ENCODE assay signal across 18 cellular contexts in genomic region chr17:17703608-17703919, GRCh38. TPM values are rescaled to one million over a fixed set of nuclear protein-coding genes. Genes with fewer than 3 reads are reported as not detected.
A peak's percentile ranks its signal among the peaks of the same experiment; 100 is the strongest.
DNase-seq lines count a peak whose midpoint lies in the region; ATAC-seq and TF ChIP-seq lines count a peak whose summit lies in the region.
"Had no signal": no experiment of that assay in that cellular context is flagged by ENCODE, and none has a peak within 500 bp of the region (broad histone marks: within the 10 kb centered on the region; RNA-seq: fewer than 3 reads in every experiment).

No MANE protein-coding gene starts in this region.

- H3K4me3 ChIP-seq in BLaER1 treated with 17β-estradiol and CSF1 and Interleukin-3, amounts not matched to agents 10 nM and 100 nM: no peak overlapping the region
- H3K4me3 ChIP-seq in mesenchymal stem cell (ENCODE audit: insufficient read depth in 1 of 2, low read depth in 1 of 2, low read length in 2 of 2) (no peak overlapping the region), spleen (no peak overlapping the region)
- H3K4me3 ChIP-seq: GM23248, SK-N-MC had no signal

- peak overlapping the region in 1 of 2 experiments; percentile 90 for H3K14ac ChIP-seq in mesenchymal stem cell (ENCODE audit: low read length in 2 of 2)

- no peak overlapping the region for H2BK15ac ChIP-seq in mesenchymal stem cell (ENCODE audit: low read depth, poor library complexity, severe bottlenecking)

- H3K36me3 Mint-ChIP-seq in activated T-helper 17 cell treated with anti-CD3 and anti-CD28 coated beads, Interleukin-2, amount 50 U/mL, for 72 hours (ENCODE audit: low read depth): no peaks in the 10 kb centered on the region
- no peaks in the 10 kb centered on the region for H3K36me3 Mint-ChIP-seq in activated naive CD4-positive, alpha-beta T cell treated with anti-CD3 and anti-CD28 coated beads for 36 hours (ENCODE audit: low read depth)

- H2AFZ ChIP-seq in mesenchymal stem cell (ENCODE audit: low read depth, low read length): no peak overlapping the region
- H2AFZ ChIP-seq: GM23248 had no signal

- peak overlapping the region in 4 of 11 experiments; percentile 1 to 47 (median 12); a peak in 2 of 22 replicates for H3K9ac ChIP-seq in BLaER1 treated with 17β-estradiol and CSF1 and Interleukin-3, amounts not matched to agents 10 nM and 100 nM
- H3K9ac ChIP-seq in mesenchymal stem cell (ENCODE audit: low read length): no peak overlapping the region
- H3K9ac ChIP-seq: GM23248 had no signal

- H3K36me3 ChIP-seq in BLaER1 treated with 17β-estradiol and CSF1 and Interleukin-3, amounts not matched to agents 10 nM and 100 nM: peaks cover 0 to 32% (median 18%) of the 10 kb centered on the region in 11 experiments; a peak in 15 of 22 replicates
- H3K36me3 ChIP-seq in mesenchymal stem cell (ENCODE audit: control insufficient read depth in 1 of 2, insufficient read depth in 2 of 2, low read depth in 1 of 2, low read length in 2 of 2) (peaks cover 2 to 5% of the 10 kb centered on the region in 2 experiments), spleen (peaks cover 0 to 6% (median 0%) of the 10 kb centered on the region in 6 donors)
- H3K36me3 ChIP-seq: BE2C had no signal

- TF ChIP-seq POLR2A in spleen (IDR thresholded peaks at IDR 0.05): no peak

- H3K18ac ChIP-seq in mesenchymal stem cell (ENCODE audit: low read depth in 1 of 2, low read length in 2 of 2): peak overlapping the region; percentile 46 to 81

- no peak for TF ChIP-seq CTCF in spleen (IDR thresholded peaks at IDR 0.05 in 8 of 11, conservative IDR thresholded peaks at IDR 0.05 in 3 of 11)

- no peaks in the 10 kb centered on the region for H3K9me3 ChIP-seq in BLaER1 treated with 17β-estradiol and CSF1 and Interleukin-3, amounts not matched to agents 10 nM and 100 nM (replicated peaks in 1 of 11)
- no peaks in the 10 kb centered on the region for H3K9me3 ChIP-seq in mesenchymal stem cell (ENCODE audit: control insufficient read depth, low read length)
- H3K9me3 ChIP-seq in spleen: no peaks in the 10 kb centered on the region
- H3K9me3 ChIP-seq: BE2C had no signal

- peaks cover 35% of the 10 kb centered on the region for H3K79me1 ChIP-seq in mesenchymal stem cell (replicated peaks; ENCODE audit: low read length, poor library complexity, severe bottlenecking)

- no peak overlapping the region for H3K4ac ChIP-seq in mesenchymal stem cell (ENCODE audit: low read depth in 1 of 2, low read length in 2 of 2)

- peak overlapping the region in 3 of 11 experiments; percentile 17 to 40 (median 34); a peak in 2 of 22 replicates for H3K27ac ChIP-seq in BLaER1 treated with 17β-estradiol and CSF1 and Interleukin-3, amounts not matched to agents 10 nM and 100 nM
- H3K27ac ChIP-seq in mesenchymal stem cell (ENCODE audit: low read length, poor library complexity, severe bottlenecking) (no peak overlapping the region), spleen (peak overlapping the region in 7 of 8 donors; percentile 39 to 69 (median 60))
- H3K27ac ChIP-seq: GM23248, SK-N-MC had no signal

- DNase-seq in mesenchymal stem cell: peak; percentile 63
- DNase-seq in spleen: no peak
- DNase-seq in activated naive CD4-positive, alpha-beta T cell treated with anti-CD3 and anti-CD28 coated beads for 36 hours: no peak
- DNase-seq: BE2C; CD8-positive, alpha-beta T cell; DMS79; GM23248; HCEC 1CT; KBM-7; NCI-H1048; NCI-H2107; NCI-H2227 treated with DMSO at 0.1 percent for 48 hours; NCI-H524 had no signal

- no peaks in the 10 kb centered on the region for H3K27me3 Mint-ChIP-seq in activated T-helper 17 cell treated with anti-CD3 and anti-CD28 coated beads, Interleukin-2, amount 50 U/mL, for 72 hours
- H3K27me3 Mint-ChIP-seq in activated naive CD4-positive, alpha-beta T cell treated with anti-CD3 and anti-CD28 coated beads for 36 hours (ENCODE audit: low read depth): no peaks in the 10 kb centered on the region

- H4K8ac ChIP-seq in mesenchymal stem cell (ENCODE audit: low read length): no peak overlapping the region

- H3K4me1 ChIP-seq in BLaER1 treated with 17β-estradiol and CSF1 and Interleukin-3, amounts not matched to agents 10 nM and 100 nM: peaks cover 50 to 90% (median 82%) of the 10 kb centered on the region in 10 experiments
- H3K4me1 ChIP-seq in mesenchymal stem cell (ENCODE audit: control insufficient read depth, insufficient read depth, low read depth, low read length) (peaks cover 66% of the 10 kb centered on the region), spleen (peaks cover 7 to 81% (median 57%) of the 10 kb centered on the region in 6 donors)

- peaks cover 18 to 30% (median 25%) of the 10 kb centered on the region in 11 experiments for H3K27me3 ChIP-seq in BLaER1 treated with 17β-estradiol and CSF1 and Interleukin-3, amounts not matched to agents 10 nM and 100 nM
- H3K27me3 ChIP-seq in mesenchymal stem cell (ENCODE audit: control insufficient read depth in 1 of 2, insufficient read depth in 1 of 2, low read length in 2 of 2): no peaks in the 10 kb centered on the region
- H3K27me3 ChIP-seq in spleen (replicated peaks in 1 of 7): peaks cover 0 to 13% (median 0%) of the 10 kb centered on the region in 7 donors
- H3K27me3 ChIP-seq: BE2C had no signal

- H3K23ac ChIP-seq in mesenchymal stem cell (ENCODE audit: low read length in 2 of 2): no peak overlapping the region

- H4K91ac ChIP-seq in mesenchymal stem cell (ENCODE audit: low read length): no peak overlapping the region

- peak overlapping the region; percentile 5 for H3K27ac Mint-ChIP-seq in activated T-helper 17 cell treated with anti-CD3 and anti-CD28 coated beads, Interleukin-2, amount 50 U/mL, for 72 hours
- H3K27ac Mint-ChIP-seq in activated naive CD4-positive, alpha-beta T cell treated with anti-CD3 and anti-CD28 coated beads for 36 hours: no peak overlapping the region
- H3K27ac Mint-ChIP-seq: CD8-positive, alpha-beta T cell had no signal

- no peaks in the 10 kb centered on the region for H3K9me3 Mint-ChIP-seq in activated T-helper 17 cell treated with anti-CD3 and anti-CD28 coated beads, Interleukin-2, amount 50 U/mL, for 72 hours
- no peaks in the 10 kb centered on the region for H3K9me3 Mint-ChIP-seq in activated naive CD4-positive, alpha-beta T cell treated with anti-CD3 and anti-CD28 coated beads for 36 hours
- H3K9me3 Mint-ChIP-seq: CD8-positive, alpha-beta T cell had no signal

- no peak for ATAC-seq in activated T-helper 17 cell treated with anti-CD3 and anti-CD28 coated beads, Interleukin-2, amount 50 U/mL, for 72 hours (replicated peaks)
- no peak for ATAC-seq in GM18502 (IDR thresholded peaks at IDR 0.05; ENCODE audit: poor library complexity, unreplicated experiment)
- ATAC-seq in GM18511 (IDR thresholded peaks at IDR 0.05; ENCODE audit: unreplicated experiment): no peak
- ATAC-seq: CD8-positive, alpha-beta T cell had no signal

- peak overlapping the region in 10 of 11 experiments; percentile 17 to 100 (median 98); a peak in 19 of 22 replicates for H3K4me2 ChIP-seq in BLaER1 treated with 17β-estradiol and CSF1 and Interleukin-3, amounts not matched to agents 10 nM and 100 nM
- H3K4me2 ChIP-seq in mesenchymal stem cell (ENCODE audit: low read length, poor library complexity, severe bottlenecking): no peak overlapping the region

- no peak overlapping the region for H3K4me3 Mint-ChIP-seq in activated T-helper 17 cell treated with anti-CD3 and anti-CD28 coated beads, Interleukin-2, amount 50 U/mL, for 72 hours
- H3K4me3 Mint-ChIP-seq in activated naive CD4-positive, alpha-beta T cell treated with anti-CD3 and anti-CD28 coated beads for 36 hours: no peak overlapping the region
- H3K4me3 Mint-ChIP-seq: CD8-positive, alpha-beta T cell had no signal

- H3K4me1 Mint-ChIP-seq in activated T-helper 17 cell treated with anti-CD3 and anti-CD28 coated beads, Interleukin-2, amount 50 U/mL, for 72 hours: no peaks in the 10 kb centered on the region
- H3K4me1 Mint-ChIP-seq in activated naive CD4-positive, alpha-beta T cell treated with anti-CD3 and anti-CD28 coated beads for 36 hours (ENCODE audit: low read depth): peaks cover 5% of the 10 kb centered on the region

- no peak overlapping the region for H2BK5ac ChIP-seq in mesenchymal stem cell (ENCODE audit: low read depth, low read length, poor library complexity, severe bottlenecking)

- intact Hi-C loops in spleen (cut with DNase I; ENCODE audit: low total_unique reads): no loop called here
- intact Hi-C loops in activated naive CD4-positive, alpha-beta T cell treated with anti-CD3 and anti-CD28 coated beads for 36 hours (cut with micrococcal nuclease): no loop called here

- peak overlapping the region; percentile 15 to 81 for H2BK12ac ChIP-seq in mesenchymal stem cell (ENCODE audit: low read length in 2 of 2)

- WGBS in mesenchymal stem cell: 20% methylated on average over 5 of the region's 5 CpGs
- 46 to 80% (median 51%) methylated on average over 5 of the region's 5 CpGs for WGBS in spleen, 5 donors

- CTCF ChIA-PET in activated naive CD4-positive, alpha-beta T cell treated with anti-CD3 and anti-CD28 coated beads for 36 hours (lab: Charles Lee): interaction anchor here (1.2 kb wide), 1 partner anchor 20 kb away, joined by 3 read pairs; no protein-coding TSS in a partner anchor

- H2BK120ac ChIP-seq in mesenchymal stem cell (ENCODE audit: low read depth, low read length): peak overlapping the region; percentile 43

- H2AK5ac ChIP-seq in mesenchymal stem cell (ENCODE audit: low read length, severe bottlenecking): no peak overlapping the region

- H4K20me1 ChIP-seq in BLaER1 treated with 17β-estradiol and CSF1 and Interleukin-3, amounts not matched to agents 10 nM and 100 nM: peaks cover 97 to 100% (median 99%) of the 10 kb centered on the region in 11 experiments

RNA-seq across cellular contexts. Expression of gene RAI1, which starts 22.3 kb away (rescaled TPM):
- total RNA-seq in activated T-helper 17 cell treated with anti-CD3 and anti-CD28 coated beads, Interleukin-2, amount 50 U/mL, for 72 hours: 10 to 100 TPM in 1 of 2 donors, 1 to 10 TPM in 1; 7.0 to 16.0 TPM
- 24.1 TPM for polyA plus RNA-seq in mesenchymal stem cell (2013, experiment 1 of 2)
- polyA plus RNA-seq in mesenchymal stem cell (2013, experiment 2 of 2): 22.8 TPM
- total RNA-seq in spleen: 10 to 100 TPM; 28.9 to 61.9 (median 40.3) TPM
- 10 to 100 TPM in 1 of 3 donors, 1 to 10 TPM in 2; 5.4 to 19.7 (median 6.1) TPM for polyA plus RNA-seq in spleen
- total RNA-seq in activated naive CD4-positive, alpha-beta T cell treated with anti-CD3 and anti-CD28 coated beads for 36 hours: 10 to 100 TPM in 1 of 2 experiments, 1 to 10 TPM in 1; 9.2 to 12.0 TPM
